In genomic region chr11:73343076-73343833, GRCh38 we compare ENCODE assay signal across 11 cellular contexts. TPM values are rescaled to one million over a fixed set of nuclear protein-coding genes. Genes with fewer than 3 reads are reported as not detected.
DNase-seq lines count a peak whose midpoint lies in the region; ATAC-seq and TF ChIP-seq lines count a peak whose summit lies in the region.
"Had no signal": no experiment of that assay in that cellular context is flagged by ENCODE, and none has a peak within 500 bp of the region (broad histone marks: within the 10 kb centered on the region; RNA-seq: fewer than 3 reads in every experiment).

No MANE protein-coding gene starts in this region.

- peak overlapping the region; percentile 39 for H3K4me2 ChIP-seq in neural cell (ENCODE audit: low read length)
- H3K4me2 ChIP-seq: A549 had no signal

- no peaks in the 10 kb centered on the region for H3F3A ChIP-seq in neural cell (ENCODE audit: insufficient read depth, low read length, poor library complexity, severe bottlenecking)

- H3K4me3 Mint-ChIP-seq in type B pancreatic cell: peak overlapping the region; percentile 63
- H3K4me3 Mint-ChIP-seq in activated naive CD4-positive, alpha-beta T cell treated with anti-CD3 and anti-CD28 coated beads for 36 hours: no peak overlapping the region
- H3K4me3 Mint-ChIP-seq: activated naive CD8-positive, alpha-beta T cell treated with anti-CD3 and anti-CD28 coated beads, Interleukin-2, amount 50 U/mL, for 24 hours; effector memory CD8-positive, alpha-beta T cell had no signal

- H3K79me2 ChIP-seq in neural cell (replicated peaks; ENCODE audit: insufficient read depth, low read length): peaks cover 7% of the 10 kb centered on the region

- CTCF ChIA-PET in activated naive CD4-positive, alpha-beta T cell treated with anti-CD3 and anti-CD28 coated beads for 36 hours (lab: Charles Lee): interaction anchor here (1.2 kb wide), 1 partner anchor 54 kb away, joined by 3 read pairs; no protein-coding TSS in a partner anchor

- H3K4me3 ChIP-seq in endocrine pancreas (ENCODE audit: control insufficient read depth, insufficient read depth, low read length) (no peak overlapping the region), neural cell (ENCODE audit: low read length) (peak overlapping the region; percentile 52)
- H3K4me3 ChIP-seq: A549 had no signal

- peak overlapping the region; percentile 74 for H3K27ac ChIP-seq in neural cell (ENCODE audit: low read length)
- H3K27ac ChIP-seq: A549 had no signal

- DNase-seq in NCI-H748 (lab: John Stamatoyannopoulos, UW; ENCODE audit: unreplicated experiment) (peak; percentile 42), NCI-H748 treated with DMSO at 0.1 percent for 48 hours (lab: John Stamatoyannopoulos, UW) (no peak), type B pancreatic cell (ENCODE audit: extremely low spot score, unreplicated experiment) (no peak)
- DNase-seq in activated naive CD4-positive, alpha-beta T cell treated with anti-CD3 and anti-CD28 coated beads for 36 hours: no peak
- DNase-seq: activated naive CD8-positive, alpha-beta T cell treated with anti-CD3 and anti-CD28 coated beads, Interleukin-2, amount 50 U/mL, for 24 hours; effector memory CD8-positive, alpha-beta T cell had no signal

- H3K36me3 ChIP-seq in endocrine pancreas (ENCODE audit: control insufficient read depth, insufficient read depth, low read length) (no peaks in the 10 kb centered on the region), neural cell (ENCODE audit: insufficient read depth, low read length) (no peaks in the 10 kb centered on the region)

- TF ChIP-seq RAD21 in neural cell (conservative IDR thresholded peaks at IDR 0.05): no peak

- no peaks in the 10 kb centered on the region for H3K36me3 Mint-ChIP-seq in type B pancreatic cell
- no peaks in the 10 kb centered on the region for H3K36me3 Mint-ChIP-seq in activated naive CD4-positive, alpha-beta T cell treated with anti-CD3 and anti-CD28 coated beads for 36 hours (ENCODE audit: low read depth)

- H3K27ac Mint-ChIP-seq in type B pancreatic cell: no peak overlapping the region
- no peak overlapping the region for H3K27ac Mint-ChIP-seq in activated naive CD4-positive, alpha-beta T cell treated with anti-CD3 and anti-CD28 coated beads for 36 hours
- H3K27ac Mint-ChIP-seq: activated naive CD8-positive, alpha-beta T cell treated with anti-CD3 and anti-CD28 coated beads, Interleukin-2, amount 50 U/mL, for 24 hours; effector memory CD8-positive, alpha-beta T cell had no signal

- H3K4me1 ChIP-seq in endocrine pancreas (ENCODE audit: control insufficient read depth, insufficient read depth, low read length): no peaks in the 10 kb centered on the region
- H3K4me1 ChIP-seq: A549 had no signal

- no peak for TF ChIP-seq CTCF in neural cell (IDR thresholded peaks at IDR 0.05; ENCODE audit: poor library complexity, severe bottlenecking)
- TF ChIP-seq CTCF in type B pancreatic cell (conservative IDR thresholded peaks at IDR 0.05): no peak

- H3K9me3 Mint-ChIP-seq in type B pancreatic cell: no peaks in the 10 kb centered on the region
- H3K9me3 Mint-ChIP-seq in activated naive CD4-positive, alpha-beta T cell treated with anti-CD3 and anti-CD28 coated beads for 36 hours: no peaks in the 10 kb centered on the region
- H3K9me3 Mint-ChIP-seq: activated naive CD8-positive, alpha-beta T cell treated with anti-CD3 and anti-CD28 coated beads, Interleukin-2, amount 50 U/mL, for 24 hours; effector memory CD8-positive, alpha-beta T cell had no signal

- intact Hi-C loops in activated naive CD4-positive, alpha-beta T cell treated with anti-CD3 and anti-CD28 coated beads for 36 hours (cut with micrococcal nuclease): no loop called here

- H3K9ac ChIP-seq in endocrine pancreas (ENCODE audit: control insufficient read depth, insufficient read depth, low read length) (peak overlapping the region; percentile 72), neural cell (ENCODE audit: low read length) (peak overlapping the region; percentile 65)

- H3K27me3 ChIP-seq in endocrine pancreas (ENCODE audit: control insufficient read depth, insufficient read depth, low read length) (no peaks in the 10 kb centered on the region), neural cell (ENCODE audit: insufficient read depth, low read depth, low read length) (no peaks in the 10 kb centered on the region)

- no peak for ATAC-seq in GM19463 (IDR thresholded peaks at IDR 0.05; ENCODE audit: unreplicated experiment)
- ATAC-seq in HG03196 (IDR thresholded peaks at IDR 0.05; ENCODE audit: unreplicated experiment): no peak
- ATAC-seq: activated naive CD8-positive, alpha-beta T cell treated with anti-CD3 and anti-CD28 coated beads, Interleukin-2, amount 50 U/mL, for 24 hours; effector memory CD8-positive, alpha-beta T cell had no signal

- H3K9me3 ChIP-seq in endocrine pancreas (ENCODE audit: control insufficient read depth, low read length) (no peaks in the 10 kb centered on the region), neural cell (ENCODE audit: low read length) (no peaks in the 10 kb centered on the region)
- H3K9me3 ChIP-seq: A549 had no signal

- H3K9me2 ChIP-seq in neural cell (ENCODE audit: insufficient read depth, low read length): no peaks in the 10 kb centered on the region

- peak overlapping the region; percentile 21 for H2AFZ ChIP-seq in neural cell (ENCODE audit: low read depth, low read length)

- H3K4me1 Mint-ChIP-seq in type B pancreatic cell (ENCODE audit: unreplicated experiment): peaks cover 35% of the 10 kb centered on the region
- no peaks in the 10 kb centered on the region for H3K4me1 Mint-ChIP-seq in activated naive CD4-positive, alpha-beta T cell treated with anti-CD3 and anti-CD28 coated beads for 36 hours (ENCODE audit: low read depth)
- H3K4me1 Mint-ChIP-seq: activated naive CD8-positive, alpha-beta T cell treated with anti-CD3 and anti-CD28 coated beads, Interleukin-2, amount 50 U/mL, for 24 hours had no signal

- no peak for TF ChIP-seq EP300 in neural cell (conservative IDR thresholded peaks at IDR 0.05; ENCODE audit: poor library complexity, severe bottlenecking)

- H4K20me1 ChIP-seq in neural cell (ENCODE audit: insufficient read depth): no peaks in the 10 kb centered on the region

- H3K27me3 Mint-ChIP-seq in type B pancreatic cell: no peaks in the 10 kb centered on the region
- no peaks in the 10 kb centered on the region for H3K27me3 Mint-ChIP-seq in activated naive CD4-positive, alpha-beta T cell treated with anti-CD3 and anti-CD28 coated beads for 36 hours (ENCODE audit: low read depth)
- H3K27me3 Mint-ChIP-seq: activated naive CD8-positive, alpha-beta T cell treated with anti-CD3 and anti-CD28 coated beads, Interleukin-2, amount 50 U/mL, for 24 hours had no signal

TF ChIP-seq in neural cell, 6 proteins besides CTCF, POLR2A, EP300 and RAD21:
- TF ChIP-seq POLR2AphosphoS5 (IDR thresholded peaks at IDR 0.05) (no peak), SMC3 (conservative IDR thresholded peaks at IDR 0.05; ENCODE audit: poor library complexity) (no peak), REST (IDR thresholded peaks at IDR 0.05; ENCODE audit: borderline replicate concordance) (no peak), MXI1 (conservative IDR thresholded peaks at IDR 0.05; ENCODE audit: poor library complexity, severe bottlenecking) (no peak), EZH2 (IDR thresholded peaks at IDR 0.05; ENCODE audit: borderline replicate concordance, insufficient read depth, low read length, poor library complexity, severe bottlenecking) (no peak), TAF1 (IDR thresholded peaks at IDR 0.05; ENCODE audit: low read depth) (no peak)

RNA-seq across cellular contexts. Expression of gene RELT, which starts 32.9 kb away (rescaled TPM):
- 12.4 and 13.0 TPM in 2 replicates for polyA plus RNA-seq in neural cell
- polyA minus RNA-seq in neural cell: 7.8 and 8.2 TPM in 2 replicates
- total RNA-seq in type B pancreatic cell (ENCODE audit: low replicate concordance): 2.9 and 8.5 TPM in 2 replicates
- 10 to 100 TPM; 17.9 to 18.5 TPM for total RNA-seq in activated naive CD4-positive, alpha-beta T cell treated with anti-CD3 and anti-CD28 coated beads for 36 hours

RNA-seq across cellular contexts. Expression of gene ARHGEF17, which starts 35.2 kb away (rescaled TPM):
- 7.0 and 7.9 TPM in 2 replicates for polyA plus RNA-seq in neural cell
- polyA minus RNA-seq in neural cell: 3.8 and 9.3 TPM in 2 replicates
- total RNA-seq in type B pancreatic cell (ENCODE audit: low replicate concordance): 29.2 and 69.7 TPM in 2 replicates
- under 1 TPM in 1 of 2 experiments, not detected in 1; 0.19 TPM for total RNA-seq in activated naive CD4-positive, alpha-beta T cell treated with anti-CD3 and anti-CD28 coated beads for 36 hours

Comparison
In these comparisons a context has a peak if more than half of its experiments do, and no peak if none do; other contexts are left out.
1. RNA of gene ARHGEF17, which starts 35.2 kb away (total RNA-seq): 29.2 to 69.7 TPM in type B pancreatic cell; 0.19 TPM in activated naive CD4-positive, alpha-beta T cell treated with anti-CD3 and anti-CD28 coated beads for 36 hours; every median in the first group is over 10 times any median in the second.